In genomic region chr20:34988176-34988540, GRCh38 we compare ENCODE assay signal across 21 cellular contexts. TPM values are rescaled to one million over a fixed set of nuclear protein-coding genes. Genes with fewer than 3 reads are reported as not detected.
DNase-seq lines count a peak whose midpoint lies in the region; ATAC-seq and TF ChIP-seq lines count a peak whose summit lies in the region.
"Had no signal": no experiment of that assay in that cellular context is flagged by ENCODE, and none has a peak within 500 bp of the region (broad histone marks: within the 10 kb centered on the region; RNA-seq: fewer than 3 reads in every experiment).

No MANE protein-coding gene starts in this region.

- H3K9me3 Mint-ChIP-seq in chondrocyte (ENCODE audit: low read depth): no peaks in the 10 kb centered on the region
- H3K9me3 Mint-ChIP-seq: activated naive CD4-positive, alpha-beta T cell treated with anti-CD3 and anti-CD28 coated beads, Interleukin-2, amount 10 ng/mL, durations not matched to agents 7 days and 5 days; IgD-negative memory B cell; natural killer cell had no signal

- H3K36me3 ChIP-seq in breast epithelium: no peaks in the 10 kb centered on the region
- H3K36me3 ChIP-seq: uterus had no signal

- no peak overlapping the region for H3K4me3 Mint-ChIP-seq in chondrocyte (ENCODE audit: unreplicated experiment)
- H3K4me3 Mint-ChIP-seq: activated naive CD4-positive, alpha-beta T cell treated with anti-CD3 and anti-CD28 coated beads, Interleukin-2, amount 10 ng/mL, durations not matched to agents 7 days and 5 days; IgD-negative memory B cell; natural killer cell had no signal

- TF ChIP-seq CTCF in dorsolateral prefrontal cortex (IDR thresholded peaks at IDR 0.05 in 54 of 56, conservative IDR thresholded peaks at IDR 0.05 in 2 of 56; ENCODE audit: low read depth in 1 of 56, partially characterized antibody in 56 of 56) (no peak), chondrocyte (IDR thresholded peaks at IDR 0.05) (no peak), breast epithelium (IDR thresholded peaks at IDR 0.05) (no peak)

- no peak for ATAC-seq in GM21786 (IDR thresholded peaks at IDR 0.05; ENCODE audit: unreplicated experiment)
- ATAC-seq: natural killer cell had no signal

- H3K27me3 Mint-ChIP-seq in chondrocyte (ENCODE audit: low read depth): peaks cover 23% of the 10 kb centered on the region
- H3K27me3 Mint-ChIP-seq: IgD-negative memory B cell had no signal

- no peak overlapping the region for H3K27ac Mint-ChIP-seq in chondrocyte (ENCODE audit: unreplicated experiment)
- H3K27ac Mint-ChIP-seq: activated naive CD4-positive, alpha-beta T cell treated with anti-CD3 and anti-CD28 coated beads, Interleukin-2, amount 10 ng/mL, durations not matched to agents 7 days and 5 days; natural killer cell had no signal

- DNase-seq in Ammon's horn (ENCODE audit: low spot score) (peak; percentile 34), NCI-H69 (lab: John Stamatoyannopoulos, UW) (peak; percentile 19), dorsolateral prefrontal cortex (peak in 1 of 10 donors; percentile 47), medulla oblongata (ENCODE audit: extremely low spot score) (peak; percentile 21), mesenteric fat pad (ENCODE audit: low spot score) (no peak), chondrocyte (ENCODE audit: low spot score) (no peak), breast epithelium (ENCODE audit: low spot score in 2 of 2) (no peak)
- DNase-seq: activated CD4-positive, alpha-beta T cell treated with anti-CD3 and anti-CD28 coated beads for 4 hours; activated naive CD4-positive, alpha-beta T cell treated with anti-CD3 and anti-CD28 coated beads, Interleukin-2, amount 10 ng/mL, durations not matched to agents 7 days and 5 days; activated T-cell treated with anti-CD3 and anti-CD28 coated beads, Interleukin-2, amount 50 U/mL, for 48 hours; Caco-2; effector CD8-positive, alpha-beta T cell; kidney glomerular epithelial cell; natural killer cell; NCI-H774 had no signal

- H3K36me3 Mint-ChIP-seq in chondrocyte (ENCODE audit: low read depth): no peaks in the 10 kb centered on the region
- H3K36me3 Mint-ChIP-seq: activated naive CD4-positive, alpha-beta T cell treated with anti-CD3 and anti-CD28 coated beads, Interleukin-2, amount 10 ng/mL, durations not matched to agents 7 days and 5 days; IgD-negative memory B cell; natural killer cell had no signal

- intact Hi-C loops in dorsolateral prefrontal cortex (cut with DNase I) (no loop called here), breast epithelium (cut with DNase I; ENCODE audit: low total_unique reads) (no loop called here)

- H3K27ac ChIP-seq in dorsolateral prefrontal cortex (peak overlapping the region in 50 of 59 donors; percentile 6 to 84 (median 66)), breast epithelium (no peak overlapping the region)
- H3K27ac ChIP-seq: BLaER1, uterus had no signal

- H3K4me3 ChIP-seq in dorsolateral prefrontal cortex: no peak overlapping the region
- no peak overlapping the region for H3K4me3 ChIP-seq in breast epithelium
- H3K4me3 ChIP-seq: BLaER1, uterus had no signal

- H3K9me3 ChIP-seq in breast epithelium: no peaks in the 10 kb centered on the region
- H3K9me3 ChIP-seq: BLaER1, Caco-2, uterus had no signal

- no peak for TF ChIP-seq POLR2A in breast epithelium (IDR thresholded peaks at IDR 0.05)

- H3K4me1 ChIP-seq in breast epithelium: no peaks in the 10 kb centered on the region
- H3K4me1 ChIP-seq: Caco-2, uterus had no signal

- H3K4me1 Mint-ChIP-seq in chondrocyte (ENCODE audit: low read depth): peaks cover 3% of the 10 kb centered on the region
- H3K4me1 Mint-ChIP-seq: IgD-negative memory B cell had no signal

- H3K27me3 ChIP-seq in dorsolateral prefrontal cortex (peaks cover 0 to 4% (median 0%) of the 10 kb centered on the region in 45 donors), breast epithelium (peaks cover 4 to 10% of the 10 kb centered on the region in 2 donors)
- H3K27me3 ChIP-seq: BLaER1 had no signal

RNA-seq across cellular contexts. Expression of gene MYH7B, which starts 32.5 kb away (rescaled TPM):
- total RNA-seq in dorsolateral prefrontal cortex (10 to 100 TPM in 118 of 120 experiments, 1 to 10 TPM in 2; 8.0 to 38.2 (median 21.1) TPM), mesenteric fat pad (0.06 TPM), chondrocyte (0.30 to 0.64 TPM in 2 of 3 replicates, not detected in the other), breast epithelium (1 to 10 TPM in 1 of 3 donors, under 1 TPM in 2; 0.66 to 1.1 (median 0.73) TPM)
- total RNA-seq: Daoy, H4 had no signal

RNA-seq across cellular contexts. Expression of gene GSS, which starts 32.6 kb away (rescaled TPM):
- total RNA-seq in dorsolateral prefrontal cortex (10 to 100 TPM; 16.3 to 49.2 (median 35.7) TPM), mesenteric fat pad (33.3 TPM), chondrocyte (39.5 to 57.7 TPM (median 57.3 TPM) in 3 replicates), breast epithelium (10 to 100 TPM; 33.4 to 61.9 (median 53.7) TPM)

Comparison
In these comparisons a context has a peak if more than half of its experiments do, and no peak if none do; other contexts are left out.
1. DNase-seq: peak in Ammon's horn (single experiment), NCI-H69 (single experiment) and medulla oblongata (single experiment); none in mesenteric fat pad (single experiment), chondrocyte (single experiment) and breast epithelium (0 of 2).
2. H3K27ac ChIP-seq: peak in dorsolateral prefrontal cortex (50 of 59); none in breast epithelium (0 of 2).